In the genomic region with DNA sequence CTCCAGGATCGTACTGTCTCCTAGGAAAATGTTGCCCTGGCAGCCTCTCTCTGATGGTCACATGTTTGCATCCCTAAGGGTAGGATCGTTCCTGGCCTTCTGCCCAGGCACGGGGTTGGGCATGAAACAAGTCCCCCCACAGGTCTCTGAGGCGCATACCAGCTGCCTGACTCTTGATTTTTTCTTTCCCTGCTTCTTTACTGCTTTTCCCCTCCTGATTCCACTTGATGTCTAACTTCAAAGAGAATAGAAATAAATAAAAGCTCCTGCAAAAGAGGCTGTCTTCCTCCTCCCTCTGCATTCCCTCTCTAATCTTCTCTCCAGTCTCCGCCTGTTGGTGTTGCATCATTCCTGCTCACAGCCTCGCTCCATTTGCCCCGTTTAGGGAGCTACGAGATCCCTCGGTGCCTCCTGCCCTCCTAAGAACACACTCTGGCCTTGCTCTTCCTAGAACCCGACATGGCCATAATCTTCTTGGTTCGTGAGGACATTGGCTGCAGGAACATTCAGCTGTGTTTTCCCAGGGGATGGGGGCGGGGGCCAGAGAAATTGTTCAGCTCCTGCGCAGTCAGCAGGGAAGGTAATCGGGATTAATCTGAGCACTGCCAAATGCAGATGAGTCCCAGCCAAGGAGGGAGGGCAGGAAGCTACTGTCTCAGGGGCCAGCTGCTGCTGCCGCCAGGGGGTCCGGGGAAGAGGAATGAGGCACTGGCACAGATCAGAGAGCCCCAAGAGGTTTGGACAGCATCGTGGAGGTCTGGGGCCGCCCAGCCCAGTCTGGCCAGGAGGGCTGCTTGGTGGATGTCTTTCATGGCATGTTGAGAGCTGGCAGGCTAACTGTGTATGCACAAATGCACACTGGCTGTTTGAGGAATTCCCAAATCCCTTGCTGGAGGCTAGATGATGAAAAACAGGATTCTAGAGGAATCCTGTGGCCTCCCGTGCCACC, we compare ENCODE assay signal across 8 cellular contexts. TPM values are rescaled to one million over a fixed set of nuclear protein-coding genes. Genes with fewer than 3 reads are reported as not detected.
DNase-seq lines count a peak whose midpoint lies in the region; ATAC-seq, FAIRE-seq and TF ChIP-seq lines count a peak whose summit lies in the region.

No MANE protein-coding gene starts in this region.

- TF ChIP-seq POLR2A in HepG2 (IDR thresholded peaks at IDR 0.05; ENCODE audit: insufficient read depth in 1 of 2, low read depth in 2 of 2, low read length in 2 of 2) (no peak), tibial nerve (IDR thresholded peaks at IDR 0.05) (no peak)

- WGBS in HepG2 (ENCODE audit: low lambda C conversion rate), result 8% methylated on average over 15 of the region's 19 CpGs
- WGBS in tibial nerve, 2 donors, result 21 to 22% methylated on average over 19 of the region's 19 CpGs

- ATAC-seq in HepG2, result peak; percentile 64
- no peak for ATAC-seq in HG03442 (IDR thresholded peaks at IDR 0.05; ENCODE audit: unreplicated experiment)
- ATAC-seq in GM18517 (IDR thresholded peaks at IDR 0.05; ENCODE audit: unreplicated experiment), result no peak

- no peaks in the 10 kb centered on the region for H3K79me2 ChIP-seq in HepG2 (ENCODE audit: insufficient read depth, low read length)

- no peaks in the 10 kb centered on the region for H3K36me3 ChIP-seq in HepG2 (replicated peaks in 1 of 2; ENCODE audit: control insufficient read depth in 1 of 2, insufficient read depth in 2 of 2, low read length in 2 of 2)
- H3K36me3 ChIP-seq in tibial nerve, result no peaks in the 10 kb centered on the region

- TF ChIP-seq EP300 in HepG2 (IDR thresholded peaks at IDR 0.05; ENCODE audit: low read depth in 2 of 2, low read length in 2 of 2), result no peak
- TF ChIP-seq EP300 in HepG2 (CRISPR knock-in tag; IDR thresholded peaks at IDR 0.05; ENCODE audit: borderline replicate concordance), result no peak
- TF ChIP-seq EP300 in tibial nerve (IDR thresholded peaks at IDR 0.05), result no peak

- FAIRE-seq in HepG2 (lab: Jason Lieb, UNC), result no peak

- H3K27ac Mint-ChIP-seq in activated naive CD4-positive, alpha-beta T cell treated with anti-CD3 and anti-CD28 coated beads for 36 hours, result no peak overlapping the region

- H2AFZ ChIP-seq in HepG2 (ENCODE audit: low read length), result no peak overlapping the region

- H3K4me1 ChIP-seq in HepG2 (ENCODE audit: insufficient read depth, low read length) (peaks cover 21% of the 10 kb centered on the region), tibial nerve (peaks cover 0 to 30% (median 3%) of the 10 kb centered on the region in 4 donors)

- CTCF ChIA-PET in HepG2 (lab: Yijun Ruan, JAX; ENCODE audit: low intra/inter-chr PET ratio, low total read pairs), result no interaction called here
- CTCF ChIA-PET in activated naive CD4-positive, alpha-beta T cell treated with anti-CD3 and anti-CD28 coated beads for 36 hours (lab: Charles Lee), result no interaction called here

- H3K36me3 Mint-ChIP-seq in activated naive CD4-positive, alpha-beta T cell treated with anti-CD3 and anti-CD28 coated beads for 36 hours (ENCODE audit: low read depth), result no peaks in the 10 kb centered on the region

- no peak for TF ChIP-seq RAD21 in HepG2 (CRISPR knock-in tag; IDR thresholded peaks at IDR 0.05)

- TF ChIP-seq CTCF in coronary artery (IDR thresholded peaks at IDR 0.05) (no peak), HepG2 (CRISPR knock-in tag; IDR thresholded peaks at IDR 0.05) (no peak), tibial nerve (IDR thresholded peaks at IDR 0.05) (no peak)

- no peaks in the 10 kb centered on the region for H4K20me1 ChIP-seq in HepG2 (ENCODE audit: insufficient read depth, low read length)

- peaks cover 27% of the 10 kb centered on the region for H3K27me3 Mint-ChIP-seq in activated naive CD4-positive, alpha-beta T cell treated with anti-CD3 and anti-CD28 coated beads for 36 hours (ENCODE audit: low read depth)

- no peaks in the 10 kb centered on the region for H3K9me3 ChIP-seq in HepG2 (ENCODE audit: low read length)
- H3K9me3 ChIP-seq in tibial nerve, result no peaks in the 10 kb centered on the region

- no peaks in the 10 kb centered on the region for H3K9me3 Mint-ChIP-seq in activated naive CD4-positive, alpha-beta T cell treated with anti-CD3 and anti-CD28 coated beads for 36 hours

- in situ Hi-C loops in HepG2 (cut with HindIII; ENCODE audit: extremely low pct_ligation_motif_present, low pct_unique_long_range_greater_than_20kb), result no loop called here

- no peak overlapping the region for H3K9ac ChIP-seq in HepG2 (ENCODE audit: insufficient read depth, low read depth, low read length)

- peaks cover 2% of the 10 kb centered on the region for H3K4me1 Mint-ChIP-seq in activated naive CD4-positive, alpha-beta T cell treated with anti-CD3 and anti-CD28 coated beads for 36 hours (ENCODE audit: low read depth)

- peak overlapping the region in 1 of 2 donors; percentile 14 for H3K27ac ChIP-seq in coronary artery
- no peak overlapping the region for H3K27ac ChIP-seq in HepG2 (ENCODE audit: extremely low read length, insufficient read depth, low read length)
- H3K27ac ChIP-seq in tibial nerve, result peak overlapping the region in 1 of 4 donors; percentile 46

- POLR2A ChIA-PET in HepG2 (lab: Yijun Ruan, JAX), result no interaction called here

- H3K4me2 ChIP-seq in HepG2 (ENCODE audit: low read depth, low read length), result peak overlapping the region; percentile 82

- no TSS peak for BruUV-seq in HepG2 (replicated peaks; lab: Mats Ljungman, UMichigan)

- H3K27me3 ChIP-seq in HepG2 (ENCODE audit: control insufficient read depth in 1 of 2, insufficient read depth in 2 of 2, low read length in 2 of 2) (no peaks in the 10 kb centered on the region; a peak in 1 of 5 replicates), tibial nerve (peaks cover 0 to 55% of the 10 kb centered on the region in 2 donors)

- DNase-seq in DMS 273 (lab: John Stamatoyannopoulos, UW; ENCODE audit: unreplicated experiment) (peak; percentile 96), NCI-H2171 (lab: John Stamatoyannopoulos, UW) (peak; percentile 76), coronary artery (ENCODE audit: low spot score) (no peak), HepG2 (ENCODE audit: low spot score) (peak; percentile 15), tibial nerve (ENCODE audit: low spot score in 2 of 2) (peak; percentile 22 to 26)
- no peak for DNase-seq in activated naive CD4-positive, alpha-beta T cell treated with anti-CD3 and anti-CD28 coated beads for 36 hours

- H3K4me3 ChIP-seq in coronary artery, result peak overlapping the region; percentile 61
- H3K4me3 ChIP-seq in HepG2 (replicated peaks in 1 of 3; ENCODE audit: insufficient read depth in 1 of 3, low read depth in 2 of 3, low read length in 3 of 3), result peak overlapping the region in 2 of 3 experiments; percentile 17 to 26; a peak in 3 of 6 replicates
- peak overlapping the region in 1 of 4 donors; percentile 24 for H3K4me3 ChIP-seq in tibial nerve

- intact Hi-C loops in HepG2 (cut with micrococcal nuclease; ENCODE audit: unreplicated experiment), result no loop called here
- intact Hi-C loops in activated naive CD4-positive, alpha-beta T cell treated with anti-CD3 and anti-CD28 coated beads for 36 hours (cut with micrococcal nuclease), result no loop called here

- H3K4me3 Mint-ChIP-seq in activated naive CD4-positive, alpha-beta T cell treated with anti-CD3 and anti-CD28 coated beads for 36 hours, result no peak overlapping the region

TF ChIP-seq in HepG2, 621 proteins besides CTCF, POLR2A, EP300 and RAD21 (continues in another document):
- no peak for TF ChIP-seq ZNF800 (CRISPR knock-in tag; IDR thresholded peaks at IDR 0.05)
- no peak for TF ChIP-seq DPF2 (CRISPR knock-in tag; IDR thresholded peaks at IDR 0.05; ENCODE audit: borderline replicate concordance, low read depth)
- no peak for TF ChIP-seq ZFP36 (IDR thresholded peaks at IDR 0.05; ENCODE audit: borderline replicate concordance, low read depth, low read length, partially characterized antibody)
- peak; percentile 28; the same call in 1 of the 2 replicates for TF ChIP-seq SALL1 (CRISPR knock-in tag; IDR thresholded peaks at IDR 0.05)
- no peak for TF ChIP-seq ARNT2 (CRISPR knock-in tag; IDR thresholded peaks at IDR 0.05; ENCODE audit: low read depth)

RNA-seq across cellular contexts. Expression of gene LEP, which starts 26.1 kb away (rescaled TPM):
- not detected in 2 replicates for total RNA-seq in HepG2 (2016; rRNA removed; fragmentation: Illumina TruSeq; extraction: Trizol)
- not detected in 2 replicates for total RNA-seq in HepG2 (2016; cell fraction: cytosol; rRNA removed; fragmentation: Illumina TruSeq; extraction: Trizol; ENCODE audit: low read depth)
- total RNA-seq in HepG2 (2016; cell fraction: insoluble cytoplasmic fraction; rRNA removed; fragmentation: Illumina TruSeq; extraction: Trizol), result not detected in 2 replicates
- total RNA-seq in HepG2 (2016; cell fraction: membrane; rRNA removed; fragmentation: Illumina TruSeq; extraction: Trizol), result not detected in 2 replicates
- not detected in 2 replicates for total RNA-seq in HepG2 (2016; cell fraction: nucleus; rRNA removed; fragmentation: Illumina TruSeq; extraction: Trizol)
- 0.04 and 0.05 TPM in 2 replicates for polyA plus RNA-seq in HepG2 (2011; rRNA removed)
- polyA plus RNA-seq in HepG2 (2011; cell fraction: cytosol; rRNA removed), result 0.01 and 0.03 TPM in 2 replicates
- polyA plus RNA-seq in HepG2 (2011; cell fraction: nucleus; rRNA removed), result not detected in 2 replicates
- 0.09 and 0.12 TPM in 2 replicates for polyA plus RNA-seq in HepG2 (2012)
- not detected in 2 replicates for polyA plus RNA-seq in HepG2 (2016; cell fraction: cytosol; fragmentation: Illumina TruSeq; extraction: Trizol; ENCODE audit: low read depth)
- not detected in 2 replicates for polyA plus RNA-seq in HepG2 (2016; cell fraction: insoluble cytoplasmic fraction; fragmentation: Illumina TruSeq; extraction: Trizol; ENCODE audit: low read depth)
- polyA plus RNA-seq in HepG2 (2016; cell fraction: membrane; fragmentation: Illumina TruSeq; extraction: Trizol; ENCODE audit: low read depth), result not detected in 2 replicates
- not detected in 2 replicates for polyA plus RNA-seq in HepG2 (2016; cell fraction: nucleus; fragmentation: Illumina TruSeq; extraction: Trizol; ENCODE audit: insufficient read depth, low read depth)
- polyA minus RNA-seq in HepG2 (2011; rRNA and poly(A)+ RNA removed; ENCODE audit: low replicate concordance), result not detected in 2 replicates
- polyA minus RNA-seq in HepG2 (2011; cell fraction: cytosol; rRNA and poly(A)+ RNA removed), result not detected in 2 replicates
- not detected in 2 replicates for polyA minus RNA-seq in HepG2 (2011; cell fraction: nucleus; rRNA and poly(A)+ RNA removed)
- total RNA-seq in tibial nerve, result 10 to 100 TPM; 15.9 to 70.7 (median 40.5) TPM
- not detected for total RNA-seq in activated naive CD4-positive, alpha-beta T cell treated with anti-CD3 and anti-CD28 coated beads for 36 hours

Comparison
In these comparisons a context has a peak if more than half of its experiments do, and no peak if none do; other contexts are left out.
1. DNase-seq: peak in DMS 273 (single experiment), NCI-H2171 (single experiment), HepG2 (single experiment) and tibial nerve (2 of 2); none in coronary artery (single experiment) and activated naive CD4-positive, alpha-beta T cell treated with anti-CD3 and anti-CD28 coated beads for 36 hours (single experiment).
2. RNA of gene LEP, which starts 26.1 kb away (total RNA-seq): 15.9 to 70.7 TPM in tibial nerve; not detected in HepG2 and not detected in activated naive CD4-positive, alpha-beta T cell treated with anti-CD3 and anti-CD28 coated beads for 36 hours; every median in the first group is over 10 times any median in the second.